Comparison of ENCODE assay signal across 8 cellular contexts in the genomic region with DNA sequence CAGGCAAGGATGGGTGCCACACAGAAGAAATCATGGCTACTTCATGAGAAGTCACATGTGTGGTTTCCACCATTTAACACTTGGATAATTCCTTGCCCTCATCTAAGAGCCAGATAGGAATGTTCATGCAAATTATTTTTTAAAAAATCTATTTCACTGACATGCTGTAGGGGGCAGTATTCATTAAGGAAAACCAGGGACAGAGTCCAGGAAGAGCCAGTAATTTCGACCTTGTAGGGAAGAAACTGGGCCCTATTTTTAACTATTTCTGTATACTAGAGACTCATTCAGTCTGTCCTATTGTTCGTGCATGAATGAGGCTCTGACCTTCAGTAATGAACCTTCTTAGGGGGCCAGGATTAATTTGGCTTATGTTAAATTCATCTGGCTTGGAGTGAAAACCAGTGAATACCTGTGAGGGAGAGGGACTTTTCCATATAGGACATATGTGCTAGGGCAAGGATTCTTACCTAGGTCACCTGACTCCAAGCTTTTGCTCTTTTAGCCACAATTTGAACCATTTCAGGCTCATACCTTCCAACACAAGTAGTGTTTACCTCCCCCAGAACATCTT.
DNase-seq lines count a peak whose midpoint lies in the region; ATAC-seq, FAIRE-seq and TF ChIP-seq lines count a peak whose summit lies in the region.

No MANE protein-coding gene starts in this region.

- H4K20me1 ChIP-seq in KMS-11 (ENCODE audit: insufficient read depth) = no peaks in the 10 kb centered on the region

- H3K4me1 Mint-ChIP-seq in activated T-cell treated with anti-CD3 and anti-CD28 coated beads, Interleukin-2, amount 50 U/mL, for 4 hours (ENCODE audit: low read depth) = no peaks in the 10 kb centered on the region

- no peak for FAIRE-seq in small intestine (lab: Jason Lieb, UNC)

- H3K27me3 ChIP-seq in KMS-11 (ENCODE audit: insufficient read depth, low read depth) = no peaks in the 10 kb centered on the region
- H3K27me3 ChIP-seq in small intestine (ENCODE audit: control insufficient read depth in 2 of 2, insufficient read depth in 2 of 2, low read length in 2 of 2) = no peaks in the 10 kb centered on the region

- H3K4me3 Mint-ChIP-seq in activated T-cell treated with anti-CD3 and anti-CD28 coated beads, Interleukin-2, amount 50 U/mL, for 4 hours = no peak overlapping the region

- H3K79me2 ChIP-seq in KMS-11 (ENCODE audit: insufficient read depth, low read depth) = no peaks in the 10 kb centered on the region

- H3K36me3 ChIP-seq in KMS-11 (ENCODE audit: insufficient read depth) (no peaks in the 10 kb centered on the region), small intestine (ENCODE audit: control insufficient read depth in 2 of 2, insufficient read depth in 2 of 2, low read length in 2 of 2) (no peaks in the 10 kb centered on the region)

- ATAC-seq in activated T-cell treated with anti-CD3 and anti-CD28 coated beads, Interleukin-2, amount 50 U/mL, for 4 hours = no peak

- H3K9ac ChIP-seq in KMS-11 = no peak overlapping the region

- in situ Hi-C loops in SK-MEL-5 (cut with HindIII; ENCODE audit: low pct_unique_long_range_greater_than_20kb, low sequenced_read_pairs) = no loop called here

- DNase-seq in CD1c-positive myeloid dendritic cell (ENCODE audit: extremely low spot score) (peak; percentile 5), SK-MEL-5 (ENCODE audit: low read depth, low spot score) (peak; percentile 57), glomerular visceral epithelial cell (ENCODE audit: extremely low spot score) (peak; percentile 39), small intestine (peak; percentile 20)
- DNase-seq in activated T-cell treated with anti-CD3 and anti-CD28 coated beads, Interleukin-2, amount 50 U/mL, for 48 hours = no peak
- DNase-seq in activated T-cell treated with anti-CD3 and anti-CD28 coated beads, Interleukin-2, amount 50 U/mL, for 4 hours = no peak
- DNase-seq in activated T-cell treated with anti-CD3 and anti-CD28 coated beads, Interleukin-2, amount 50 U/mL, for 1 hour = no peak

- H3K4me1 ChIP-seq in KMS-11 (ENCODE audit: low read depth, poor library complexity, severe bottlenecking) = no peaks in the 10 kb centered on the region
- no peaks in the 10 kb centered on the region for H3K4me1 ChIP-seq in small intestine (ENCODE audit: control insufficient read depth in 2 of 2, insufficient read depth in 1 of 2, low read depth in 1 of 2, low read length in 1 of 2)

- no peak overlapping the region for H2AFZ ChIP-seq in KMS-11 (ENCODE audit: low read depth)

- no peaks in the 10 kb centered on the region for H3K9me3 Mint-ChIP-seq in activated T-cell treated with anti-CD3 and anti-CD28 coated beads, Interleukin-2, amount 50 U/mL, for 4 hours

- H3K36me3 Mint-ChIP-seq in activated T-cell treated with anti-CD3 and anti-CD28 coated beads, Interleukin-2, amount 50 U/mL, for 4 hours (ENCODE audit: insufficient read depth) = no peaks in the 10 kb centered on the region

- H3K27ac ChIP-seq in KMS-11 (no peak overlapping the region), small intestine (ENCODE audit: low read depth in 1 of 2, low read length in 1 of 2) (no peak overlapping the region)

- no peaks in the 10 kb centered on the region for H3K27me3 Mint-ChIP-seq in activated T-cell treated with anti-CD3 and anti-CD28 coated beads, Interleukin-2, amount 50 U/mL, for 4 hours (ENCODE audit: low read depth)

- TF ChIP-seq CTCF in KMS-11 (conservative IDR thresholded peaks at IDR 0.05; ENCODE audit: low read depth, low read length) = peak; percentile 71

- no peak overlapping the region for H3K4me2 ChIP-seq in KMS-11

- H3K4me3 ChIP-seq in KMS-11 (IDR thresholded peaks at IDR 0.05; ENCODE audit: insufficient read depth, low read depth, low read length) (no peak overlapping the region), small intestine (ENCODE audit: low read depth in 1 of 2, low read length in 2 of 2) (no peak overlapping the region)

- WGBS in small intestine, 3 donors = 19 to 38% (median 33%) methylated on average over 2 of the region's 2 CpGs

- H3K9me3 ChIP-seq in small intestine (ENCODE audit: control insufficient read depth, low read depth) = no peaks in the 10 kb centered on the region

Comparison
In these comparisons a context has a peak if more than half of its experiments do, and no peak if none do; other contexts are left out.
1. DNase-seq: peak in CD1c-positive myeloid dendritic cell (single experiment), SK-MEL-5 (single experiment), glomerular visceral epithelial cell (single experiment) and small intestine (single experiment); none in activated T-cell treated with anti-CD3 and anti-CD28 coated beads, Interleukin-2, amount 50 U/mL, for 48 hours (0 of 2), activated T-cell treated with anti-CD3 and anti-CD28 coated beads, Interleukin-2, amount 50 U/mL, for 4 hours (single experiment) and activated T-cell treated with anti-CD3 and anti-CD28 coated beads, Interleukin-2, amount 50 U/mL, for 1 hour (single experiment).